13 cellular contexts compared by ENCODE assay signal in genomic region chr5:10524376-10525123, GRCh38. TPM values are rescaled to one million over a fixed set of nuclear protein-coding genes. Genes with fewer than 3 reads are reported as not detected.
DNase-seq lines count a peak whose midpoint lies in the region; ATAC-seq, FAIRE-seq and TF ChIP-seq lines count a peak whose summit lies in the region.
"Had no signal": no experiment of that assay in that cellular context is flagged by ENCODE, and none has a peak within 500 bp of the region (broad histone marks: within the 10 kb centered on the region; RNA-seq: fewer than 3 reads in every experiment).

No MANE protein-coding gene starts in this region.

- TF ChIP-seq RAD21 in A549 (conservative IDR thresholded peaks at IDR 0.05 in 1 of 2, IDR thresholded peaks at IDR 0.05 in 1 of 2), result no peak

- H3K4me1 Mint-ChIP-seq in WTC11, result peaks cover 32% of the 10 kb centered on the region

- FAIRE-seq in A549 (lab: Jason Lieb, UNC), result no peak

- TF ChIP-seq CTCF in A549 (IDR thresholded peaks at IDR 0.05), result no peak
- no peak for TF ChIP-seq CTCF in WTC11 (IDR thresholded peaks at IDR 0.05)
- TF ChIP-seq CTCF in left lung (IDR thresholded peaks at IDR 0.05), result no peak

- DNase-seq in A549 (ENCODE audit: low read depth in 1 of 2, low spot score in 1 of 2) (peak in 1 of 2 experiments; percentile 39), WTC11 (ENCODE audit: low spot score) (no peak), iris pigment epithelial cell (ENCODE audit: low read depth) (peak; percentile 50), left lung (no peak), SW 1271 (lab: John Stamatoyannopoulos, UW) (no peak), 8988T (no peak), GM19240 (ENCODE audit: insufficient read length, low spot score) (no peak)
- DNase-seq: stimulated activated CD4-positive, alpha-beta T cell treated with anti-CD3 and anti-CD28 coated beads, Interleukin-12 subunit alpha, Interleukin-12 subunit beta, amount 100 ng/mL, for 4 hours had no signal

- TF ChIP-seq POLR2A in A549 (IDR thresholded peaks at IDR 0.05; ENCODE audit: low read length), result no peak

- no peak overlapping the region for H3K4me3 Mint-ChIP-seq in WTC11

- no peaks in the 10 kb centered on the region for H3K27me3 ChIP-seq in left lung
- H3K27me3 ChIP-seq: BLaER1, tibial artery had no signal

- peaks cover 10% of the 10 kb centered on the region; the same call in 1 of the 2 replicates for H3K27me3 Mint-ChIP-seq in WTC11 (ENCODE audit: low read depth)

- H3K36me3 Mint-ChIP-seq in WTC11, result peaks cover 13% of the 10 kb centered on the region

- no peaks in the 10 kb centered on the region for H3K36me3 ChIP-seq in left lung
- H3K36me3 ChIP-seq: BLaER1, tibial artery had no signal

- intact Hi-C loops in left lung (cut with DNase I), result no loop called here

- H3K9me3 ChIP-seq in A549, result peaks cover 7% of the 10 kb centered on the region
- H3K9me3 ChIP-seq in left lung, result peaks cover 0 to 3% of the 10 kb centered on the region in 2 donors
- H3K9me3 ChIP-seq: tibial artery had no signal

- H3K4me2 ChIP-seq in A549, result peak overlapping the region; percentile 34
- H3K4me2 ChIP-seq: BLaER1, KMS-11 had no signal

- no peak for TF ChIP-seq EP300 in A549 (IDR thresholded peaks at IDR 0.05)

- POLR2A ChIA-PET in A549 (lab: Yijun Ruan, JAX) (interaction anchor here (1.1 kb wide), 1 partner anchor 27 kb away, joined by 4 read pairs; no protein-coding TSS in a partner anchor), WTC11 (lab: Charles Lee) (no interaction called here)

- peak overlapping the region; percentile 61 to 70 for H3K27ac ChIP-seq in A549
- no peak overlapping the region for H3K27ac ChIP-seq in left lung
- H3K27ac ChIP-seq: BLaER1, coronary artery, KMS-11, tibial artery had no signal

- peaks cover 33% of the 10 kb centered on the region for H3K4me1 ChIP-seq in A549
- H3K4me1 ChIP-seq in left lung, result peaks cover 0 to 4% of the 10 kb centered on the region in 2 donors

- no peak overlapping the region for H3K27ac Mint-ChIP-seq in WTC11

- H3K4me3 ChIP-seq in A549, result no peak overlapping the region
- no peak overlapping the region for H3K4me3 ChIP-seq in left lung
- H3K4me3 ChIP-seq: BLaER1, coronary artery, tibial artery had no signal

- 83% methylated on average over 19 of the region's 19 CpGs for WGBS in A549 (ENCODE audit: missing lambda C conversion rate)

- peaks cover 19% of the 10 kb centered on the region for H3K9me3 Mint-ChIP-seq in WTC11

- CTCF ChIA-PET in A549 (lab: Yijun Ruan, JAX), result interaction anchor here (1.3 to 2.0 kb wide), 3 partner anchors 11 to 103 kb away, joined by 3 to 7 read pairs (median 5); no protein-coding TSS in a partner anchor
- CTCF ChIA-PET in WTC11 (lab: Charles Lee), result interaction anchor here (0.9 kb wide), 2 partner anchors 69 to 103 kb away, joined by 3 to 6 read pairs; no protein-coding TSS in a partner anchor

- ATAC-seq in A549, result peak; percentile 46 to 59; a peak in 3 of 6 replicates
- peak; percentile 7 for ATAC-seq in HG03439 (IDR thresholded peaks at IDR 0.05; ENCODE audit: unreplicated experiment)
- ATAC-seq in WTC11, result peak; percentile 11; the same call in 1 of the 2 replicates
- no peak for ATAC-seq in left lung

TF ChIP-seq in A549, 52 proteins besides CTCF, POLR2A, EP300 and RAD21:
- TF ChIP-seq CHD2 (IDR thresholded peaks at IDR 0.05; ENCODE audit: low read length, partially characterized antibody), result no peak
- no peak for TF ChIP-seq HOXA7 (CRISPR knock-in tag; IDR thresholded peaks at IDR 0.05)
- TF ChIP-seq ZSCAN20 (CRISPR knock-in tag; IDR thresholded peaks at IDR 0.05), result no peak
- no peak for TF ChIP-seq NFE2L2 (conservative IDR thresholded peaks at IDR 0.05; ENCODE audit: low read length)
- TF ChIP-seq MAX (IDR thresholded peaks at IDR 0.05), result no peak
- TF ChIP-seq RNF2 (IDR thresholded peaks at IDR 0.05; ENCODE audit: borderline replicate concordance, low read depth), result no peak
- no peak for TF ChIP-seq BHLHE40 (IDR thresholded peaks at IDR 0.05; ENCODE audit: low read depth, low read length)
- no peak for TF ChIP-seq EHF (CRISPR knock-in tag; IDR thresholded peaks at IDR 0.05)

TF ChIP-seq in WTC11, 78 proteins besides CTCF, POLR2A, EP300 and RAD21:
- TF ChIP-seq ZNF423 (CRISPR knock-in tag; IDR thresholded peaks at IDR 0.05) (no peak), SMAD4 (CRISPR knock-in tag; IDR thresholded peaks at IDR 0.05) (no peak), RORB (CRISPR knock-in tag; IDR thresholded peaks at IDR 0.05) (no peak), STAT6 (CRISPR knock-in tag; conservative IDR thresholded peaks at IDR 0.05; ENCODE audit: low read depth) (no peak)

RNA-seq across cellular contexts. Expression of gene ANKRD33B, which starts 39.3 kb away (rescaled TPM):
- polyA plus RNA-seq in A549 (2011; rRNA removed), result 6.9 and 8.2 TPM in 2 replicates
- 7.3 and 11.1 TPM in 2 replicates for polyA plus RNA-seq in A549 (2012; cell fraction: cytosol; rRNA removed)
- polyA plus RNA-seq in A549 (2012; cell fraction: nucleus; rRNA removed), result 24.2 and 33.7 TPM in 2 replicates
- polyA plus RNA-seq in A549 (2017; fragmentation: RNase III; extraction: RNeasy Plus Mini Kit Qiagen cat#74134 plus additional on column Dnase treatment), result 4.0 to 7.1 TPM (median 4.4 TPM) in 3 replicates
- 24.1 and 27.2 TPM in 2 replicates for polyA minus RNA-seq in A549 (2011; rRNA and poly(A)+ RNA removed)
- total RNA-seq in WTC11 (2021), result 5.4 to 9.2 TPM (median 5.9 TPM) in 3 replicates
- 1 to 10 TPM; 1.8 to 6.3 TPM for total RNA-seq in left lung

Comparison
In these comparisons a context has a peak if more than half of its experiments do, and no peak if none do; other contexts are left out.
1. H3K27ac ChIP-seq: peak in A549 (2 of 2); none in left lung (0 of 2).